Comparison of ENCODE assay signal across 11 cellular contexts in the genomic region with DNA sequence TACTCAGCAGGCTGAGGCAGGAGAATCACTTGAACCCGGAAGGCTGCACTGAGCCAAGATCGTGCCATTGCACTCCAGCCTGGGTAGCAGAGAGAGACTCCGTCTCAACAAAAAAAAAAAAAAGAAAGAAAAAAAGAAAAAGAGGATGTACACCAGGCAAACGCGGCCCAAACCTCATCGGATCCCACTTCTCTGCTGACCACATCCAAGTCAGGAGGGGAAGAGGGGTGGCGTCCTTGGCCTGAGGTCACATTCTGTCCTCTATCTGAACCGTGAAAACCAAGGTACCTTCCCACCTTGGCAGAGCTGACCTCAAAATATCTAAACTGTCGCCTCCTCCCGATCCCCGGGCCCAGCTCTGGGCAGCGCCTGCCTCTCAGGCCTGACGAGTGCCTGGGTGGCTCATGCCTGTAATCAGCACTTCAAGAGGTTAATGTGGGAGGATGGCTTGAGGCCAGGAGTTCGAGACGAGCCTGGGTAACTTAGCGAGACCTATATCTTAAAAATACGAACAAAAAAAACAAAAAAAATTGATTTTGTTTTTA. TPM values are rescaled to one million over a fixed set of nuclear protein-coding genes. Genes with fewer than 3 reads are reported as not detected.
DNase-seq lines count a peak whose midpoint lies in the region; ATAC-seq and TF ChIP-seq lines count a peak whose summit lies in the region.
"Had no signal": no experiment of that assay in that cellular context is flagged by ENCODE, and none has a peak within 500 bp of the region (broad histone marks: within the 10 kb centered on the region; RNA-seq: fewer than 3 reads in every experiment).

No MANE protein-coding gene starts in this region.

- POLR2A ChIA-PET in CD8-positive, alpha-beta T cell (lab: Charles Lee), result interaction anchor here (0.7 to 1.8 kb wide), 4 partner anchors 11 to 295 kb away, joined by 3 to 36 read pairs (median 4); a partner anchor contains a TSS

- ATAC-seq in CD8-positive, alpha-beta T cell, result no peak
- ATAC-seq in HG03457 (IDR thresholded peaks at IDR 0.05; ENCODE audit: unreplicated experiment) (no peak), HG02798 (IDR thresholded peaks at IDR 0.05; ENCODE audit: poor library complexity, unreplicated experiment) (no peak)

- H3K4me1 Mint-ChIP-seq in CD8-positive, alpha-beta T cell (ENCODE audit: low read depth), result peaks cover 28% of the 10 kb centered on the region

- peaks cover 15% of the 10 kb centered on the region for H3K4me1 ChIP-seq in CD8-positive, alpha-beta T cell (ENCODE audit: insufficient read depth, low read length)
- H3K4me1 ChIP-seq in neuron (ENCODE audit: insufficient read depth, low read length), result peaks cover 7% of the 10 kb centered on the region

- intact Hi-C loops in CD8-positive, alpha-beta T cell (cut with DNase I, micrococcal nuclease), result loop anchor here (2.0 to 10.0 kb wide), 6 partner anchors 47 to 441 kb away; a partner anchor contains a TSS

- no peak overlapping the region for H3K27ac ChIP-seq in CD8-positive, alpha-beta T cell (ENCODE audit: low read depth, low read length)

- no peak for DNase-seq in CD8-positive, alpha-beta T cell
- no peak for DNase-seq in MG63
- no peak for DNase-seq in choroid plexus epithelial cell (ENCODE audit: low read depth)
- no peak for DNase-seq in cerebellar cortex (ENCODE audit: low spot score)
- DNase-seq in midbrain (lab: John Stamatoyannopoulos, UW), result no peak
- DNase-seq: NCI-H2171 had no signal

- peak overlapping the region; percentile 76 for H3K27ac Mint-ChIP-seq in CD8-positive, alpha-beta T cell

- no peaks in the 10 kb centered on the region for H3K27me3 ChIP-seq in CD8-positive, alpha-beta T cell (ENCODE audit: insufficient read depth, low read length)
- H3K27me3 ChIP-seq in MG63 (no peaks in the 10 kb centered on the region), neuron (ENCODE audit: insufficient read depth, low read length) (no peaks in the 10 kb centered on the region)
- H3K27me3 ChIP-seq: right atrium auricular region had no signal

- H3K27me3 Mint-ChIP-seq in CD8-positive, alpha-beta T cell (ENCODE audit: low read depth), result no peaks in the 10 kb centered on the region

- H3K4me3 Mint-ChIP-seq in CD8-positive, alpha-beta T cell, result peak overlapping the region; percentile 82

- peak overlapping the region; percentile 99 for H3K4me3 ChIP-seq in CD8-positive, alpha-beta T cell (ENCODE audit: low read depth, low read length)
- H3K4me3 ChIP-seq in MG63 (peak overlapping the region; percentile 90), choroid plexus epithelial cell (ENCODE audit: low read depth, low read length) (peak overlapping the region; percentile 95), neuron (ENCODE audit: low read length) (peak overlapping the region; percentile 68)

- no peaks in the 10 kb centered on the region for H3K9me3 ChIP-seq in CD8-positive, alpha-beta T cell (ENCODE audit: low read length)
- H3K9me3 ChIP-seq in MG63, result no peaks in the 10 kb centered on the region
- no peaks in the 10 kb centered on the region for H3K9me3 ChIP-seq in neuron (ENCODE audit: low read length)
- H3K9me3 ChIP-seq: right atrium auricular region had no signal

- no peaks in the 10 kb centered on the region for H3K9me3 Mint-ChIP-seq in CD8-positive, alpha-beta T cell

- no peak for TF ChIP-seq CTCF in CD8-positive, alpha-beta T cell (IDR thresholded peaks at IDR 0.05)
- no peak for TF ChIP-seq CTCF in choroid plexus epithelial cell (conservative IDR thresholded peaks at IDR 0.05; ENCODE audit: low read depth, low read length)

- no peak overlapping the region for H2AFZ ChIP-seq in neuron (ENCODE audit: low read depth, low read length)

- H3K36me3 Mint-ChIP-seq in CD8-positive, alpha-beta T cell, result peaks cover 30% of the 10 kb centered on the region

- CTCF ChIA-PET in CD8-positive, alpha-beta T cell (lab: Charles Lee), result interaction anchor here (1.0 to 2.4 kb wide), 3 partner anchors 57 to 134 kb away, joined by 3 to 8 read pairs (median 3); a partner anchor contains a TSS

- H3K36me3 ChIP-seq in CD8-positive, alpha-beta T cell (ENCODE audit: insufficient read depth, low read length), result peaks cover 7% of the 10 kb centered on the region
- H3K36me3 ChIP-seq in MG63 (peaks cover 10% of the 10 kb centered on the region), neuron (ENCODE audit: insufficient read depth, low read length) (peaks cover 21% of the 10 kb centered on the region)

RNA-seq across cellular contexts. Expression of a gene that starts 25.1 kb away (rescaled TPM):
- 10 to 100 TPM; 24.7 to 26.2 TPM for total RNA-seq in CD8-positive, alpha-beta T cell
- not detected in 2 replicates for total RNA-seq in MG63 (2014; rRNA removed; shearing (Covaris generic); ENCODE audit: low replicate concordance)
- total RNA-seq: bronchial epithelial cell, right atrium auricular region had no signal

RNA-seq across cellular contexts. Expression of a gene that starts 35.0 kb away (rescaled TPM):
- 1 to 10 TPM; 1.7 to 1.9 TPM for total RNA-seq in CD8-positive, alpha-beta T cell
- total RNA-seq in MG63 (2014; rRNA removed; shearing (Covaris generic); ENCODE audit: low replicate concordance), result 2.4 and 3.9 TPM in 2 replicates

RNA-seq across cellular contexts. Expression of a gene that starts 38.3 kb away (rescaled TPM):
- 1 to 10 TPM in 1 of 2 experiments, not detected in 1; 1.0 TPM for total RNA-seq in CD8-positive, alpha-beta T cell
- total RNA-seq in MG63 (2014; rRNA removed; shearing (Covaris generic); ENCODE audit: low replicate concordance), result not detected in 2 replicates
- total RNA-seq: bronchial epithelial cell, right atrium auricular region had no signal

RNA-seq across cellular contexts. Expression of a gene that starts 46.9 kb away (rescaled TPM):
- total RNA-seq in CD8-positive, alpha-beta T cell, result under 1 TPM; 0.50 to 0.62 TPM
- total RNA-seq in MG63 (2014; rRNA removed; shearing (Covaris generic); ENCODE audit: low replicate concordance), result 0.30 TPM in 1 of 2 replicates, not detected in the other
- total RNA-seq: bronchial epithelial cell, right atrium auricular region had no signal

RNA-seq across cellular contexts. Expression of a gene that starts 51.9 kb away (rescaled TPM):
- 10 to 100 TPM; 40.7 to 52.4 TPM for total RNA-seq in CD8-positive, alpha-beta T cell
- 0.26 TPM in 1 of 2 replicates, not detected in the other for total RNA-seq in MG63 (2014; rRNA removed; shearing (Covaris generic); ENCODE audit: low replicate concordance)

Comparison
In these comparisons a context has a peak if more than half of its experiments do, and no peak if none do; other contexts are left out.
1. RNA of a gene that starts 25.1 kb away (total RNA-seq): 24.7 to 26.2 TPM in CD8-positive, alpha-beta T cell; not detected in MG63; every median in the first group is over 10 times any median in the second.
2. Peak in every context shown above with its lines, with median percentiles within 50 percentile points of each other: H3K4me3 ChIP-seq.